Comparison of ENCODE assay signal across 25 cellular contexts in the genomic region with DNA sequence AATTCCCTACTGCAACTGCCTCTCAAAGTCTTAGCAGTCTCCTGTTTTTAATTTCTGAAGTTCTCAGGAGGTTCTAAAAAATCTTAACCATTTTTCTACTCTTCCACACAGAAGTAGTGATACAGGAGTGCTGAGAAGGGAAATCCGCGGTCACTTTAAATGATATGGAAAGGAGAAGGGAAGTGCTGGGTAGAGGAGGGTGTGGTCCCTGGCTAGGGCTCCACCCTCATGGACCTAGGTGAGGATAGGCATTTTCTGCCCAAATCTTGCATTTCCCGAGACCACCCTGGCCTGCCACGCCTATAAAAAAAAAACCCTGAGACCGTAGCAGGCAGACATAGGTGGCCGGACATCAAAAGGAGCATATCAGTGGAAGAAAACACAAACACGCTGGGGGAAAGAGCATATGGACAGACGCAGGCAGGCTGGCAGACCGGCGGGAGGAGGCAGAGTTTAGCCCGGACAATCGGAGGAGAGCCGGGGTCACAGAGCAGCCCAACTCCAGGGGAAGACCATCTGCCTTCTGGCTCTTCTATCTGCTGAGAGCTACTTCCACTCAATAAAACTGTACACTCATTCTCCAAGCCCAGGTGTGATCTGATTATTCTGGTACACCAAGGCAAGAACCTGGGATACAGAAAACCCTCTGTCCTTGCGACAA.
"Had no signal": no experiment of that assay in that cellular context is flagged by ENCODE, and none has a peak within 500 bp of the region (broad histone marks: within the 10 kb centered on the region; RNA-seq: fewer than 3 reads in every experiment).

No MANE protein-coding gene starts in this region.

- H3K9ac ChIP-seq: SK-N-SH had no signal

- H3K4me3 ChIP-seq: adrenal gland, SJCRH30 had no signal

- DNase-seq: activated CD4-positive, alpha-beta T cell treated with anti-CD3 and anti-CD28 coated beads for 4 hours; activated CD8-positive, alpha-beta memory T cell treated with anti-CD3 and anti-CD28 coated beads, Interleukin-2, amount 50 U/mL, for 4 hours; activated CD8-positive, alpha-beta T cell treated with anti-CD3 and anti-CD28 coated beads for 36 hours; activated gamma-delta T cell treated with Interleukin-2 at 50 U/mL for 16 hours; activated naive CD4-positive, alpha-beta T cell treated with anti-CD3 and anti-CD28 coated beads, Interleukin-2, amount 50 U/mL, for 16 hours; activated naive CD8-positive, alpha-beta T cell treated with anti-CD3 and anti-CD28 coated beads, Interleukin-2, amount 10 ng/mL, durations not matched to agents 7 days and 5 days; activated T-cell treated with anti-CD3 and anti-CD28 coated beads, Interleukin-2, amount 50 U/mL, for 72 hours; adrenal gland; anterior cingulate cortex; cerebellar nuclear complex; NCI-H1092; NCI-H1417; NCI-H1694 treated with DMSO at 0.1 percent for 48 hours; NCI-H2029 treated with DMSO at 0.1 percent for 48 hours; NCI-H345; NCI-H510A treated with DMSO at 0.1 percent for 48 hours; RPMI8226; SJCRH30; SK-N-SH; T-helper 1 cell; WERI-Rb-1 had no signal

- H3K27me3 Mint-ChIP-seq: activated CD8-positive, alpha-beta T cell treated with anti-CD3 and anti-CD28 coated beads for 36 hours; activated naive CD8-positive, alpha-beta T cell treated with anti-CD3 and anti-CD28 coated beads, Interleukin-2, amount 10 ng/mL, durations not matched to agents 7 days and 5 days had no signal

- H3K9me3 Mint-ChIP-seq: activated naive CD8-positive, alpha-beta T cell treated with anti-CD3 and anti-CD28 coated beads, Interleukin-2, amount 10 ng/mL, durations not matched to agents 7 days and 5 days; activated T-cell treated with anti-CD3 and anti-CD28 coated beads, Interleukin-2, amount 50 U/mL, for 72 hours; activated T-helper 2 cell treated with anti-CD3 and anti-CD28 coated beads, Interferon-gamma antibody, Interleukin-2, Interleukin-4, amounts not matched to agents 10 μg/mL and 5 μg/mL and 100 μg/mL, durations not matched to agents 14 hours and 24 hours and 36 hours had no signal

- H3K27ac ChIP-seq: adrenal gland, SJCRH30, WERI-Rb-1 had no signal

- H3K4me2 ChIP-seq: SK-N-SH had no signal

- H3K9me3 ChIP-seq: adrenal gland, SJCRH30, SK-N-SH had no signal

- H3K36me3 ChIP-seq: adrenal gland, SJCRH30, WERI-Rb-1 had no signal

- H3K27me3 ChIP-seq: SJCRH30 had no signal

- H3K36me3 Mint-ChIP-seq: activated naive CD8-positive, alpha-beta T cell treated with anti-CD3 and anti-CD28 coated beads, Interleukin-2, amount 10 ng/mL, durations not matched to agents 7 days and 5 days had no signal

- H3K4me1 ChIP-seq: adrenal gland, SJCRH30 had no signal

- H3K27ac Mint-ChIP-seq: activated CD8-positive, alpha-beta T cell treated with anti-CD3 and anti-CD28 coated beads for 36 hours; activated naive CD8-positive, alpha-beta T cell treated with anti-CD3 and anti-CD28 coated beads, Interleukin-2, amount 10 ng/mL, durations not matched to agents 7 days and 5 days; activated T-cell treated with anti-CD3 and anti-CD28 coated beads, Interleukin-2, amount 50 U/mL, for 72 hours; activated T-helper 2 cell treated with anti-CD3 and anti-CD28 coated beads, Interferon-gamma antibody, Interleukin-2, Interleukin-4, amounts not matched to agents 10 μg/mL and 5 μg/mL and 100 μg/mL, durations not matched to agents 14 hours and 24 hours and 36 hours had no signal

- H3K4me3 Mint-ChIP-seq: activated CD8-positive, alpha-beta T cell treated with anti-CD3 and anti-CD28 coated beads for 36 hours; activated naive CD8-positive, alpha-beta T cell treated with anti-CD3 and anti-CD28 coated beads, Interleukin-2, amount 10 ng/mL, durations not matched to agents 7 days and 5 days; activated T-cell treated with anti-CD3 and anti-CD28 coated beads, Interleukin-2, amount 50 U/mL, for 72 hours had no signal

- H3K4me1 Mint-ChIP-seq: activated naive CD8-positive, alpha-beta T cell treated with anti-CD3 and anti-CD28 coated beads, Interleukin-2, amount 10 ng/mL, durations not matched to agents 7 days and 5 days had no signal

- ATAC-seq: activated CD4-positive, CD25-positive, alpha-beta regulatory T cell treated with anti-CD3 and anti-CD28 coated beads, Interleukin-2, amount 50 U/mL, for 24 hours; activated CD8-positive, alpha-beta T cell treated with anti-CD3 and anti-CD28 coated beads for 36 hours; activated T-cell treated with anti-CD3 and anti-CD28 coated beads, Interleukin-2, amount 50 U/mL, for 72 hours; Panc1; Right ventricle myocardium inferior had no signal
